13 cellular contexts compared by ENCODE assay signal in genomic region chr15:48393650-48394049, GRCh38.
A peak's percentile ranks its signal among the peaks of the same experiment; 100 is the strongest.
DNase-seq lines count a peak whose midpoint lies in the region; ATAC-seq and TF ChIP-seq lines count a peak whose summit lies in the region.
"Had no signal": no experiment of that assay in that cellular context is flagged by ENCODE, and none has a peak within 500 bp of the region (broad histone marks: within the 10 kb centered on the region; RNA-seq: fewer than 3 reads in every experiment).

No MANE protein-coding gene starts in this region.

- peak; percentile 39 to 44 for ATAC-seq in left cardiac atrium
- no peak for ATAC-seq in HG03460 (IDR thresholded peaks at IDR 0.05; ENCODE audit: unreplicated experiment)
- no peak for ATAC-seq in stimulated activated memory B cell treated with anti-CD40 and anti-IgM and Interleukin-4, amounts not matched to agents 10 μg/mL and 1 μg/mL and 100 μg/mL, for 72 hours
- ATAC-seq: effector memory CD8-positive, alpha-beta T cell; natural killer cell treated with Interleukin-12 subunit alpha and Interleukin-12 subunit beta and Interleukin-15 and Interleukin-18, amount 100 ng/mL, for 72 hours had no signal

- no peaks in the 10 kb centered on the region for H3K36me3 ChIP-seq in stomach
- H3K36me3 ChIP-seq: Peyer's patch had no signal

- no peaks in the 10 kb centered on the region for H3K9me3 Mint-ChIP-seq in stimulated activated memory B cell treated with anti-CD40 and anti-IgM and Interleukin-4, amounts not matched to agents 10 μg/mL and 1 μg/mL and 100 μg/mL, for 72 hours
- H3K9me3 Mint-ChIP-seq: activated naive CD8-positive, alpha-beta T cell treated with anti-CD3 and anti-CD28 coated beads, Interleukin-2, amount 10 ng/mL, durations not matched to agents 7 days and 5 days; effector memory CD8-positive, alpha-beta T cell; natural killer cell treated with Interleukin-12 subunit alpha and Interleukin-12 subunit beta and Interleukin-15 and Interleukin-18, amount 100 ng/mL, for 72 hours had no signal

- no peak for TF ChIP-seq CTCF in stomach (IDR thresholded peaks at IDR 0.05)

- H3K36me3 Mint-ChIP-seq in stimulated activated memory B cell treated with anti-CD40 and anti-IgM and Interleukin-4, amounts not matched to agents 10 μg/mL and 1 μg/mL and 100 μg/mL, for 72 hours: no peaks in the 10 kb centered on the region
- H3K36me3 Mint-ChIP-seq: activated naive CD8-positive, alpha-beta T cell treated with anti-CD3 and anti-CD28 coated beads, Interleukin-2, amount 10 ng/mL, durations not matched to agents 7 days and 5 days; natural killer cell treated with Interleukin-12 subunit alpha and Interleukin-12 subunit beta and Interleukin-15 and Interleukin-18, amount 100 ng/mL, for 72 hours had no signal

- H3K27me3 ChIP-seq in stomach: no peaks in the 10 kb centered on the region
- H3K27me3 ChIP-seq: Peyer's patch had no signal

- H3K27me3 Mint-ChIP-seq in stimulated activated memory B cell treated with anti-CD40 and anti-IgM and Interleukin-4, amounts not matched to agents 10 μg/mL and 1 μg/mL and 100 μg/mL, for 72 hours: peaks cover 19% of the 10 kb centered on the region

- H3K27ac Mint-ChIP-seq in stimulated activated memory B cell treated with anti-CD40 and anti-IgM and Interleukin-4, amounts not matched to agents 10 μg/mL and 1 μg/mL and 100 μg/mL, for 72 hours: no peak overlapping the region
- H3K27ac Mint-ChIP-seq: activated naive CD8-positive, alpha-beta T cell treated with anti-CD3 and anti-CD28 coated beads, Interleukin-2, amount 10 ng/mL, durations not matched to agents 7 days and 5 days; effector memory CD8-positive, alpha-beta T cell; natural killer cell treated with Interleukin-12 subunit alpha and Interleukin-12 subunit beta and Interleukin-15 and Interleukin-18, amount 100 ng/mL, for 72 hours had no signal

- H3K27ac ChIP-seq in adipose tissue (ENCODE audit: low read depth, low read length) (peak overlapping the region; percentile 40), stomach (peak overlapping the region; percentile 50 to 69 (median 66))
- H3K27ac ChIP-seq: Peyer's patch had no signal

- WGBS in adipose tissue, 3 donors: 38 to 66% (median 62%) methylated on average over 5 of the region's 5 CpGs
- WGBS in stomach, 5 donors: 14 to 39% (median 23%) methylated on average over 5 of the region's 5 CpGs

- no peaks in the 10 kb centered on the region for H3K9me3 ChIP-seq in stomach
- H3K9me3 ChIP-seq: Peyer's patch had no signal

- TF ChIP-seq EP300 in stomach (IDR thresholded peaks at IDR 0.05): no peak

- DNase-seq in NCI-H1092 (lab: John Stamatoyannopoulos, UW) (peak; percentile 38), left cardiac atrium (no peak), stomach (peak; percentile 81), UCSD-AML1 (lab: John Stamatoyannopoulos, UW; ENCODE audit: unreplicated experiment) (no peak), RKO (ENCODE audit: low spot score) (no peak)
- DNase-seq: activated naive CD8-positive, alpha-beta T cell treated with anti-CD3 and anti-CD28 coated beads, Interleukin-2, amount 10 ng/mL, durations not matched to agents 7 days and 5 days; effector memory CD8-positive, alpha-beta T cell; Peyer's patch; stimulated activated CD4-positive, alpha-beta T cell treated with anti-CD3 and anti-CD28 coated beads, Interleukin-12 subunit alpha, Interleukin-12 subunit beta, amount 100 ng/mL, for 4 hours had no signal

- no peak overlapping the region for H3K4me3 ChIP-seq in stomach
- H3K4me3 ChIP-seq: Peyer's patch had no signal

- H3K4me3 Mint-ChIP-seq in stimulated activated memory B cell treated with anti-CD40 and anti-IgM and Interleukin-4, amounts not matched to agents 10 μg/mL and 1 μg/mL and 100 μg/mL, for 72 hours: no peak overlapping the region
- H3K4me3 Mint-ChIP-seq: activated naive CD8-positive, alpha-beta T cell treated with anti-CD3 and anti-CD28 coated beads, Interleukin-2, amount 10 ng/mL, durations not matched to agents 7 days and 5 days; effector memory CD8-positive, alpha-beta T cell; natural killer cell treated with Interleukin-12 subunit alpha and Interleukin-12 subunit beta and Interleukin-15 and Interleukin-18, amount 100 ng/mL, for 72 hours had no signal

- H3K4me1 Mint-ChIP-seq in stimulated activated memory B cell treated with anti-CD40 and anti-IgM and Interleukin-4, amounts not matched to agents 10 μg/mL and 1 μg/mL and 100 μg/mL, for 72 hours: no peaks in the 10 kb centered on the region
- H3K4me1 Mint-ChIP-seq: activated naive CD8-positive, alpha-beta T cell treated with anti-CD3 and anti-CD28 coated beads, Interleukin-2, amount 10 ng/mL, durations not matched to agents 7 days and 5 days had no signal

- TF ChIP-seq POLR2A in stomach (IDR thresholded peaks at IDR 0.05): no peak

- intact Hi-C loops in left cardiac atrium (cut with DNase I): no loop called here
- intact Hi-C loops in stomach (cut with DNase I; ENCODE audit: low total_unique reads): no loop called here

- H3K4me1 ChIP-seq in stomach: peaks cover 11 to 54% (median 28%) of the 10 kb centered on the region in 4 donors
- H3K4me1 ChIP-seq: Peyer's patch had no signal

Comparison
In these comparisons a context has a peak if more than half of its experiments do, and no peak if none do; other contexts are left out.
1. DNase-seq: peak in NCI-H1092 (single experiment) and stomach (single experiment); none in left cardiac atrium (single experiment), UCSD-AML1 (single experiment) and RKO (single experiment).
2. ATAC-seq: peak in left cardiac atrium (2 of 2); none in HG03460 (single experiment) and stimulated activated memory B cell treated with anti-CD40 and anti-IgM and Interleukin-4, amounts not matched to agents 10 μg/mL and 1 μg/mL and 100 μg/mL, for 72 hours (single experiment).